8 cellular contexts compared by ENCODE assay signal in the genomic region with DNA sequence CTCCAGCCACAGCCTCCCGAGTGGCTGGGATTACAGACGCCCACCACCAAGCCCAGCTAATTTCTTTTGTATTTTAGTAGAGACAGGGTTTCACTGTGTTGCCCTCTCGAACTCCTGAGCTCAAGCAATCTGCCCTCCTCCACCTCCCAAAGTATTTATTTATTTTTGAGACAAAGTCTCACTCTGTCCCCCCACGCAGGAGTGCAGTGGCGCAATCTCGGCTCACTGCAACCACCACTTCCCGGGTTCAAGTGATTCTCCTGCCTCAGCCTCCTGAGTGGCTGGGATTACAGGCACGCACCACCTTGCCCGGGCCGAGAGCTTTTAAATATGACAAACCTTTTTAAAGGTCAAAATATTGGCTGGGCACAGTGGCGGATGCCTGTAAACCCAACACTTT.
"Had no signal": no experiment of that assay in that cellular context is flagged by ENCODE, and none has a peak within 500 bp of the region (broad histone marks: within the 10 kb centered on the region; RNA-seq: fewer than 3 reads in every experiment).

No MANE protein-coding gene starts in this region.

- DNase-seq: H9, HCEC 1CT, HFFc6, IMR-90, KG1 had no signal

- H3K4me3 ChIP-seq: GM23338, K562 had no signal

- H3K9me3 Mint-ChIP-seq: GM23338, H9, HFFc6 had no signal

- H3K4me3 Mint-ChIP-seq: GM23338, H9, HFFc6 had no signal

- H3K27ac Mint-ChIP-seq: GM23338, HFFc6 had no signal

- H3K4me1 Mint-ChIP-seq: GM23338 had no signal

- H3K27ac ChIP-seq: HL-60 had no signal

- ATAC-seq: GM23338, K562 had no signal
